Comparison of ENCODE assay signal across 1 cellular context in the genomic region with DNA sequence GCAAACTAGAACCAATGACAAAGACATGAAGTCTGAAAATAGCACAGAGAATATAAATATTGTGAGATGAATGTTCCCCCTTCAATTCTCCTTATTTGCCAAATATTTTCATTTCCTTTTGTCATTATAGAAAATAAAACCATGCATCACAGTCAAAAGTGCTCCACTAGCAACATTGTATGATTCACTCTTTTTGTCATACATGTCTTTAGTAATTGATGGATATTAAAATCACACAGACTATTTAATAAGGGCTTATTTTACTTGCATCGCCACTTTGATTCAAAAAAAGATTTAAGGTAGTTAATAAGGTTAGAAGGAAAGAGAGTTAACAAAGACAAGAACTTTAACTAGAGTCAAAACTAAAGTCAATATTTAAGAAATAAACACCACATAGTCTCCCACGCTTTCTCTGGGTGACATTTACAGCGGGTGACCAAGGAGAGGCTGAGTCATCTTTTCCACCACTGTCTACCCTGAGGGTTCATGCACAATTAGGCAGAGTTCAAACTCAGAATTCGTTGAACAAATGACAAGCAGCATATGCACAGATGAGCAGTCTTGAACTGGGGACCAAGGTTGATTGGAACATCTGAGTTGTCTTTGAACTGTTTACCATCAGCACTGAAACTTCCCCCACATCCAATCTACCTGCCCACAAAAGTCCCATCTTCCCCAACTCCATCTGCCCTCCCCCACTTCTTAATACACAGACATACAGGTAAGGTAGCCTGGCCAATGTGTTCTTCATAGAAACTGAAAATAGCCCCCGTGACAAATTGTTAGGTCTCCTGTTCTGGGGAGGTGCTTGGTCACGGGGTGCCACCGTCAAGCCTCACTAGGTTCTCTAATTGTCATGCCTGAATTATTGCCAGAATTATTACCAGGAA.
TF ChIP-seq lines count a peak whose summit lies in the region.

No MANE protein-coding gene starts in this region.

TF ChIP-seq in H1, 55 proteins besides CTCF, POLR2A, EP300 and RAD21 (continued from another document):
- no peak for TF ChIP-seq FOSL1 (IDR thresholded peaks at IDR 0.05; ENCODE audit: insufficient read depth, low read depth, low read length)
- TF ChIP-seq KDM4A (IDR thresholded peaks at IDR 0.05; ENCODE audit: low read depth, low read length, severe bottlenecking): no peak
- no peak for TF ChIP-seq NRF1 (IDR thresholded peaks at IDR 0.05; ENCODE audit: low read depth, low read length)
- TF ChIP-seq NANOG (IDR thresholded peaks at IDR 0.05; ENCODE audit: insufficient read depth, low read depth, low read length, poor library complexity, severe bottlenecking): no peak
